8 cellular contexts compared by ENCODE assay signal in genomic region chr1:5992034-5992813, GRCh38. TPM values are rescaled to one million over a fixed set of nuclear protein-coding genes. Genes with fewer than 3 reads are reported as not detected.
DNase-seq lines count a peak whose midpoint lies in the region; ATAC-seq, FAIRE-seq and TF ChIP-seq lines count a peak whose summit lies in the region.

TSS of gene NPHP4 (minus strand) at chr1:5992425. CDS start at chr1:5986289, 6,136 bp downstream.

- in situ Hi-C loops in Caki2 (cut with HindIII; ENCODE audit: low pct_unique_long_range_greater_than_20kb, low sequenced_read_pairs), result no loop called here

- peak within 1 kb of the TSS; percentile 99 for H3K4me2 ChIP-seq in OCI-LY1 (ENCODE audit: low read length)

- no peaks in the 10 kb centered on the region for H4K20me1 ChIP-seq in OCI-LY1 (ENCODE audit: insufficient read depth, low read length)

- WGBS in mesodermal cell (ENCODE audit: insufficient coverage in 2 of 2), 2 experiments, result 0 to 1% methylated on average over 85 to 93 of the region's 93 CpGs

- FAIRE-seq in endometrium (lab: Jason Lieb, UNC), result peak; percentile 99

- peak within 1 kb of the TSS; percentile 48; the same call in 1 of the 2 replicates for H2AFZ ChIP-seq in OCI-LY1 (ENCODE audit: low read length)

- peak; percentile 93 for ATAC-seq in GM21390 (IDR thresholded peaks at IDR 0.05; ENCODE audit: unreplicated experiment)

- peaks cover 25% of the 10 kb centered on the region for H3K27me3 ChIP-seq in HUES48 (ENCODE audit: control insufficient read depth, insufficient read depth, low read length)
- no peaks in the 10 kb centered on the region for H3K27me3 ChIP-seq in OCI-LY1 (ENCODE audit: insufficient read depth, low read length)

- H3K4me1 ChIP-seq in HUES48 (ENCODE audit: control insufficient read depth, insufficient read depth, low read length) (peaks cover 18% of the 10 kb centered on the region), OCI-LY1 (ENCODE audit: insufficient read depth, low read length, severe bottlenecking) (peaks cover 26% of the 10 kb centered on the region), mesodermal cell (ENCODE audit: control insufficient read depth, insufficient read depth, low read length, poor library complexity, severe bottlenecking) (peaks cover 14% of the 10 kb centered on the region)

- no peaks in the 10 kb centered on the region for H3F3A ChIP-seq in OCI-LY1 (ENCODE audit: insufficient read depth, low read length)

- no peak; the same call in 1 of the 2 replicates for TF ChIP-seq CTCF in OCI-LY1 (IDR thresholded peaks at IDR 0.05; ENCODE audit: low read length)

- H3K27ac ChIP-seq in HUES48 (ENCODE audit: low read depth, low read length), result peak within 1 kb of the TSS; percentile 72
- peak within 1 kb of the TSS; percentile 68 for H3K27ac ChIP-seq in OCI-LY1 (ENCODE audit: low read depth, low read length, poor library complexity, severe bottlenecking)
- H3K27ac ChIP-seq in mesodermal cell (ENCODE audit: low read depth, low read length, severe bottlenecking), result peak within 1 kb of the TSS; percentile 95

- peak; percentile 99 for DNase-seq in Caki2 (ENCODE audit: low read depth)
- DNase-seq in activated CD8-positive, alpha-beta memory T cell treated with anti-CD3 and anti-CD28 coated beads, Interleukin-2, amount 50 U/mL, for 4 hours, result peak; percentile 98
- peak; percentile 98 to 99 for DNase-seq in stimulated activated CD8-positive, alpha-beta memory T cell treated with anti-CD3 and anti-CD28 coated beads, Interleukin-15, amount 100 ng/mL, for 4 hours (ENCODE audit: low read depth in 2 of 2)

- H3K9ac ChIP-seq in HUES48 (ENCODE audit: low read depth, low read length), result peak within 1 kb of the TSS; percentile 48; the same call in 1 of the 2 replicates
- peak within 1 kb of the TSS; percentile 85 for H3K9ac ChIP-seq in OCI-LY1 (ENCODE audit: low read length)

- peak within 1 kb of the TSS; percentile 84 for H3K4me3 ChIP-seq in HUES48 (ENCODE audit: low read depth, low read length)
- peak within 1 kb of the TSS; percentile 94 for H3K4me3 ChIP-seq in OCI-LY1 (ENCODE audit: low read depth, low read length, poor library complexity, severe bottlenecking)
- peak within 1 kb of the TSS; percentile 71 for H3K4me3 ChIP-seq in mesodermal cell (ENCODE audit: extremely low read depth, insufficient read depth, low read length, poor library complexity, severe bottlenecking)

- no peaks in the 10 kb centered on the region for H3K79me2 ChIP-seq in OCI-LY1 (ENCODE audit: insufficient read depth, low read length)

- H3K9me3 ChIP-seq in HUES48 (ENCODE audit: control insufficient read depth, insufficient read depth, low read length), result no peaks in the 10 kb centered on the region
- H3K9me3 ChIP-seq in OCI-LY1 (ENCODE audit: low read length), result no peaks in the 10 kb centered on the region
- H3K9me3 ChIP-seq in mesodermal cell (ENCODE audit: control insufficient read depth, low read length), result no peaks in the 10 kb centered on the region

- H3K36me3 ChIP-seq in HUES48 (ENCODE audit: control insufficient read depth, insufficient read depth, low read length) (no peaks in the 10 kb centered on the region), OCI-LY1 (ENCODE audit: insufficient read depth, low read length) (no peaks in the 10 kb centered on the region), mesodermal cell (ENCODE audit: control insufficient read depth, insufficient read depth, low read length) (no peaks in the 10 kb centered on the region)

- H3K9me2 ChIP-seq in OCI-LY1 (ENCODE audit: low read depth, low read length), result no peaks in the 10 kb centered on the region

RNA-seq across cellular contexts. Expression of gene NPHP4, which starts in this region (rescaled TPM):
- total RNA-seq in Caki2 (2014; rRNA removed; shearing (Covaris generic); ENCODE audit: low replicate concordance), result 3.5 and 6.1 TPM in 2 replicates
- 9.7 TPM for polyA plus RNA-seq in mesodermal cell (2013, experiment 1 of 2)
- 7.3 TPM for polyA plus RNA-seq in mesodermal cell (2013, experiment 2 of 2)

Comparison
In these comparisons a context has a peak if more than half of its experiments do, and no peak if none do; other contexts are left out.
1. Peak in every context shown above with its lines: DNase-seq, ATAC-seq, H3K4me3 ChIP-seq and H3K27ac ChIP-seq.